13 cellular contexts compared by ENCODE assay signal in genomic region chr3:129116482-129116946, GRCh38. TPM values are rescaled to one million over a fixed set of nuclear protein-coding genes. Genes with fewer than 3 reads are reported as not detected.
DNase-seq lines count a peak whose midpoint lies in the region; ATAC-seq and TF ChIP-seq lines count a peak whose summit lies in the region.
"Had no signal": no experiment of that assay in that cellular context is flagged by ENCODE, and none has a peak within 500 bp of the region (broad histone marks: within the 10 kb centered on the region; RNA-seq: fewer than 3 reads in every experiment).

No MANE protein-coding gene starts in this region.

- H3K27me3 ChIP-seq in Caco-2 (replicated peaks; ENCODE audit: control insufficient read depth, insufficient read depth, low read length) (no peaks in the 10 kb centered on the region), adipocyte (replicated peaks; ENCODE audit: control insufficient read depth, insufficient read depth, low read length) (no peaks in the 10 kb centered on the region)
- H3K27me3 ChIP-seq: SJSA1 had no signal

- no peaks in the 10 kb centered on the region for H3K9me3 Mint-ChIP-seq in Caco-2 (ENCODE audit: unreplicated experiment)
- no peaks in the 10 kb centered on the region for H3K9me3 Mint-ChIP-seq in natural killer cell treated with Interleukin-12 subunit alpha and Interleukin-12 subunit beta and Interleukin-15 and Interleukin-18, amount 100 ng/mL, for 72 hours

- intact Hi-C loops in Caco-2 (cut with micrococcal nuclease; ENCODE audit: unreplicated experiment), result no loop called here

- BruUV-seq in Caco-2 (replicated peaks; lab: Mats Ljungman, UMichigan), result no TSS peak

- H3K9ac ChIP-seq in adipocyte (ENCODE audit: low read length), result peak overlapping the region; percentile 56

- H3K27me3 Mint-ChIP-seq in Caco-2 (ENCODE audit: insufficient read depth, unreplicated experiment), result no peaks in the 10 kb centered on the region
- no peaks in the 10 kb centered on the region for H3K27me3 Mint-ChIP-seq in natural killer cell treated with Interleukin-12 subunit alpha and Interleukin-12 subunit beta and Interleukin-15 and Interleukin-18, amount 100 ng/mL, for 72 hours

- no peak for DNase-seq in Caco-2
- peak; percentile 56 for DNase-seq in KBM-7
- DNase-seq in adipocyte (ENCODE audit: low read depth), result no peak
- DNase-seq in natural killer cell treated with Interleukin-12 subunit alpha and Interleukin-12 subunit beta and Interleukin-15 and Interleukin-18, amount 100 ng/mL, for 72 hours (ENCODE audit: low spot score), result no peak
- DNase-seq: activated gamma-delta T cell treated with Interleukin-2 at 50 U/mL for 16 hours; GDM1; midbrain; NCI-H1694; stimulated activated CD4-positive, alpha-beta T cell treated with anti-CD3 and anti-CD28 coated beads, Interleukin-2, amount 100 ng/mL, for 48 hours had no signal

- peaks cover 24% of the 10 kb centered on the region for H3K4me1 Mint-ChIP-seq in Caco-2 (ENCODE audit: low read depth, unreplicated experiment)
- peaks cover 52 to 57% of the 10 kb centered on the region in 2 donors for H3K4me1 Mint-ChIP-seq in natural killer cell treated with Interleukin-12 subunit alpha and Interleukin-12 subunit beta and Interleukin-15 and Interleukin-18, amount 100 ng/mL, for 72 hours (ENCODE audit: low read depth in 2 of 2)

- peak overlapping the region; percentile 44 for H3K4me3 Mint-ChIP-seq in Caco-2 (ENCODE audit: unreplicated experiment)
- H3K4me3 Mint-ChIP-seq in natural killer cell treated with Interleukin-12 subunit alpha and Interleukin-12 subunit beta and Interleukin-15 and Interleukin-18, amount 100 ng/mL, for 72 hours, result peak overlapping the region; percentile 96

- H3K9me3 ChIP-seq in Caco-2, result no peaks in the 10 kb centered on the region
- no peaks in the 10 kb centered on the region for H3K9me3 ChIP-seq in adipocyte (ENCODE audit: control insufficient read depth, low read length)
- H3K9me3 ChIP-seq: SJSA1 had no signal

- H3K4me1 ChIP-seq in Caco-2 (peaks cover 22% of the 10 kb centered on the region), adipocyte (ENCODE audit: control insufficient read depth, insufficient read depth, low read length) (peaks cover 41% of the 10 kb centered on the region)

- TF ChIP-seq CTCF in Caco-2 (IDR thresholded peaks at IDR 0.05; ENCODE audit: insufficient read depth in 1 of 2, low read depth in 1 of 2, low read length in 1 of 2, severe bottlenecking in 1 of 2, unreplicated experiment in 1 of 2), result no peak

- peaks cover 17% of the 10 kb centered on the region for H3K36me3 Mint-ChIP-seq in Caco-2 (ENCODE audit: insufficient read depth, unreplicated experiment)
- peaks cover 7% of the 10 kb centered on the region for H3K36me3 Mint-ChIP-seq in natural killer cell treated with Interleukin-12 subunit alpha and Interleukin-12 subunit beta and Interleukin-15 and Interleukin-18, amount 100 ng/mL, for 72 hours

- peaks cover 1% of the 10 kb centered on the region for H3K36me3 ChIP-seq in Caco-2 (ENCODE audit: control insufficient read depth, insufficient read depth, low read length)
- H3K36me3 ChIP-seq in adipocyte (ENCODE audit: control insufficient read depth, insufficient read depth, low read length, severe bottlenecking), result peaks cover 19% of the 10 kb centered on the region

- ATAC-seq in natural killer cell treated with Interleukin-12 subunit alpha and Interleukin-12 subunit beta and Interleukin-15 and Interleukin-18, amount 100 ng/mL, for 72 hours, result no peak
- ATAC-seq in HG02571 (IDR thresholded peaks at IDR 0.05; ENCODE audit: unreplicated experiment) (no peak), GM18498 (IDR thresholded peaks at IDR 0.05; ENCODE audit: unreplicated experiment) (no peak), GM21529 (IDR thresholded peaks at IDR 0.05; ENCODE audit: unreplicated experiment) (no peak)

- H3K4me3 ChIP-seq in Caco-2 (ENCODE audit: low read depth, low read length) (no peak overlapping the region), adipocyte (ENCODE audit: low read length) (peak overlapping the region; percentile 41)
- H3K4me3 ChIP-seq: SJSA1 had no signal

- CTCF ChIA-PET in Caco-2 (lab: Charles Lee), result interaction anchor here (0.6 to 0.9 kb wide), 2 partner anchors 30 to 63 kb away, joined by 5 to 10 read pairs; no protein-coding TSS in a partner anchor

- in situ Hi-C loops in KBM-7 (cut with MboI; ENCODE audit: low pct_unique_long_range_greater_than_20kb, low sequenced_read_pairs), result no loop called here

- POLR2A ChIA-PET in Caco-2 (lab: Charles Lee), result interaction anchor here (0.6 kb wide), 1 partner anchor 139 kb away, joined by 6 read pairs; no protein-coding TSS in a partner anchor

- H3K27ac Mint-ChIP-seq in Caco-2 (ENCODE audit: unreplicated experiment), result no peak overlapping the region
- peak overlapping the region; percentile 95 for H3K27ac Mint-ChIP-seq in natural killer cell treated with Interleukin-12 subunit alpha and Interleukin-12 subunit beta and Interleukin-15 and Interleukin-18, amount 100 ng/mL, for 72 hours

RNA-seq across cellular contexts. Expression of gene RAB43, which starts 5.1 kb away (rescaled TPM):
- total RNA-seq in Caco-2 (2022), result 10.8 and 12.3 TPM in 2 replicates
- total RNA-seq in natural killer cell treated with Interleukin-12 subunit alpha and Interleukin-12 subunit beta and Interleukin-15 and Interleukin-18, amount 100 ng/mL, for 72 hours, result 10 to 100 TPM; 50.7 to 53.9 TPM

RNA-seq across cellular contexts. Expression of gene ISY1, which starts 44.3 kb away (rescaled TPM):
- total RNA-seq in Caco-2 (2022), result 35.6 and 37.6 TPM in 2 replicates
- total RNA-seq in natural killer cell treated with Interleukin-12 subunit alpha and Interleukin-12 subunit beta and Interleukin-15 and Interleukin-18, amount 100 ng/mL, for 72 hours, result 10 to 100 TPM; 54.7 to 59.7 TPM

RNA-seq across cellular contexts. Expression of gene GP9, which starts 55.9 kb away (rescaled TPM):
- total RNA-seq in Caco-2 (2022), result not detected in 2 replicates
- total RNA-seq in natural killer cell treated with Interleukin-12 subunit alpha and Interleukin-12 subunit beta and Interleukin-15 and Interleukin-18, amount 100 ng/mL, for 72 hours, result under 1 TPM in 1 of 2 donors, not detected in 1; 0.45 TPM
- total RNA-seq: SJSA1 had no signal
